ENCODE assay signal across 21 cellular contexts in the genomic region with DNA sequence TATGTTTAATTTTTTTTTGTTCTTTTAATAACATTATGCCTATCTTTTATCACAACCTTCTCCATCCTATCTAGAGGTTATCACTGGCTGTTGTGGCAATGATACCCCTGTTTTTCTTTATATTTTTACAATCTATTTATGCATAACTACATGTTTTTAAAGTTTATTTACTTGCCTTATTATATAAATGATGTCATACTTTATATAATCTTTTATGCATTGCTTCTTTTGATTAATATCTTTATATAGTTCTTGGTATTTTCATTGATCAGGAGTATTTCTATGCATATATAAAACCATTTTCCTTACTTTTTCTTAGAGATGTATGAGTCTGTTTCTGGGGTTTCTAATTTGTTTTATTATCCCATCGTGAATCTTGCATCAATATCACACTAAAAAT.
DNase-seq lines count a peak whose midpoint lies in the region; ATAC-seq, FAIRE-seq and TF ChIP-seq lines count a peak whose summit lies in the region.
"Had no signal": no experiment of that assay in that cellular context is flagged by ENCODE, and none has a peak within 500 bp of the region (broad histone marks: within the 10 kb centered on the region; RNA-seq: fewer than 3 reads in every experiment).

No MANE protein-coding gene starts in this region.

- no peak overlapping the region for H3K4me3 ChIP-seq in HEK293 (ENCODE audit: low read depth, low read length)
- H3K4me3 ChIP-seq: A549; BLaER1 treated with 17β-estradiol and CSF1 and Interleukin-3, amounts not matched to agents 10 nM and 100 nM had no signal

- POLR2A ChIA-PET in HEK293 (lab: Yijun Ruan, JAX): no interaction called here

- H3K27ac ChIP-seq in HEK293 (ENCODE audit: extremely low read depth, low read depth, low read length): no peak overlapping the region
- H3K27ac ChIP-seq: A549; BLaER1 treated with 17β-estradiol and CSF1 and Interleukin-3, amounts not matched to agents 10 nM and 100 nM; C4-2B had no signal

- FAIRE-seq in A204.1 (lab: Jason Lieb, UNC) (peak; percentile 53), islet of Langerhans (lab: Jason Lieb, UNC) (peak; percentile 84)
- FAIRE-seq: A549, D721Med, G401.6, GM12891, GM19239 had no signal

- no peaks in the 10 kb centered on the region for H3K4me1 Mint-ChIP-seq in effector memory CD8-positive, alpha-beta T cell (ENCODE audit: low read depth in 2 of 2)
- H3K4me1 Mint-ChIP-seq: B cell had no signal

- H3K27me3 Mint-ChIP-seq in effector memory CD8-positive, alpha-beta T cell: no peaks in the 10 kb centered on the region
- H3K27me3 Mint-ChIP-seq: B cell; CD4-positive, alpha-beta T cell had no signal

- peaks cover 0 to 7% of the 10 kb centered on the region in 2 donors for H3K9me3 Mint-ChIP-seq in effector memory CD8-positive, alpha-beta T cell
- H3K9me3 Mint-ChIP-seq: CD4-positive, alpha-beta T cell had no signal

- no peak for ATAC-seq in effector memory CD8-positive, alpha-beta T cell (replicated peaks)
- no peak for ATAC-seq in GM21737 (IDR thresholded peaks at IDR 0.05; ENCODE audit: unreplicated experiment)
- ATAC-seq: A549; CD8-positive, alpha-beta T cell had no signal

- TF ChIP-seq CTCF in HEK293 (tag by site-specific recombination; IDR thresholded peaks at IDR 0.05): no peak

- no peaks in the 10 kb centered on the region for H3K36me3 ChIP-seq in HEK293 (ENCODE audit: control insufficient read depth in 2 of 2, insufficient read depth in 1 of 2, low read length in 2 of 2)
- H3K36me3 ChIP-seq: BLaER1 treated with 17β-estradiol and CSF1 and Interleukin-3, amounts not matched to agents 10 nM and 100 nM had no signal

- no peaks in the 10 kb centered on the region for H3K9me3 ChIP-seq in HEK293 (ENCODE audit: control insufficient read depth, insufficient read depth, low read depth, low read length)
- H3K9me3 ChIP-seq: A549; BLaER1 treated with 17β-estradiol and CSF1 and Interleukin-3, amounts not matched to agents 10 nM and 100 nM; Caco-2 had no signal

- H3K4me3 Mint-ChIP-seq in effector memory CD8-positive, alpha-beta T cell: no peak overlapping the region
- H3K4me3 Mint-ChIP-seq: B cell; CD4-positive, alpha-beta T cell; CD8-positive, alpha-beta T cell had no signal

- CTCF ChIA-PET in HEK293 (lab: Yijun Ruan, JAX): no interaction called here

- no peaks in the 10 kb centered on the region for H3K36me3 Mint-ChIP-seq in effector memory CD8-positive, alpha-beta T cell (ENCODE audit: insufficient read depth)
- H3K36me3 Mint-ChIP-seq: CD8-positive, alpha-beta T cell had no signal

- no peak overlapping the region for H3K27ac Mint-ChIP-seq in effector memory CD8-positive, alpha-beta T cell
- H3K27ac Mint-ChIP-seq: B cell; CD4-positive, alpha-beta T cell; CD8-positive, alpha-beta T cell had no signal

- no peak for DNase-seq in effector memory CD8-positive, alpha-beta T cell
- DNase-seq: 8988T; AML-193; Caco-2; Calu3; CD4-positive, alpha-beta T cell; CD8-positive, alpha-beta T cell; DMS79 treated with DMSO at 0.1 percent for 48 hours; GF-D8 had no signal

- no peaks in the 10 kb centered on the region for H3K4me1 ChIP-seq in HEK293 (ENCODE audit: control insufficient read depth, insufficient read depth, low read length)
- H3K4me1 ChIP-seq: A549; BLaER1 treated with 17β-estradiol and CSF1 and Interleukin-3, amounts not matched to agents 10 nM and 100 nM; Caco-2 had no signal

TF ChIP-seq in HEK293, 187 proteins besides CTCF, POLR2A, EP300 and RAD21:
- TF ChIP-seq, protein P1, sequence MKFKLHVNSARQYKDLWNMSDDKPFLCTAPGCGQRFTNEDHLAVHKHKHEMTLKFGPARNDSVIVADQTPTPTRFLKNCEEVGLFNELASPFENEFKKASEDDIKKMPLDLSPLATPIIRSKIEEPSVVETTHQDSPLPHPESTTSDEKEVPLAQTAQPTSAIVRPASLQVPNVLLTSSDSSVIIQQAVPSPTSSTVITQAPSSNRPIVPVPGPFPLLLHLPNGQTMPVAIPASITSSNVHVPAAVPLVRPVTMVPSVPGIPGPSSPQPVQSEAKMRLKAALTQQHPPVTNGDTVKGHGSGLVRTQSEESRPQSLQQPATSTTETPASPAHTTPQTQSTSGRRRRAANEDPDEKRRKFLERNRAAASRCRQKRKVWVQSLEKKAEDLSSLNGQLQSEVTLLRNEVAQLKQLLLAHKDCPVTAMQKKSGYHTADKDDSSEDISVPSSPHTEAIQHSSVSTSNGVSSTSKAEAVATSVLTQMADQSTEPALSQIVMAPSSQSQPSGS (tag by site-specific recombination; IDR thresholded peaks at IDR 0.05; ENCODE audit: low read depth): peak; percentile 54
- TF ChIP-seq ZNF610 (tag by site-specific recombination; IDR thresholded peaks at IDR 0.05; ENCODE audit: borderline replicate concordance): no peak
